1 cellular context compared by ENCODE assay signal in genomic region chr2:42124051-42124813, GRCh38.
TF ChIP-seq lines count a peak whose summit lies in the region.

No MANE protein-coding gene starts in this region.

TF ChIP-seq in HepG2, 621 proteins besides CTCF, POLR2A, EP300 and RAD21 (continued from another document and continues in another):
- no peak for TF ChIP-seq ZBTB49 (CRISPR knock-in tag; IDR thresholded peaks at IDR 0.05; ENCODE audit: borderline replicate concordance)
- TF ChIP-seq FOXP4 (CRISPR knock-in tag; IDR thresholded peaks at IDR 0.05): peak; percentile 80
- TF ChIP-seq DDIT3 (CRISPR knock-in tag; IDR thresholded peaks at IDR 0.05): no peak
- 0 out of 2 replicates have a peak, but pooled peaks have one; percentile 22 for TF ChIP-seq GATAD2A (CRISPR knock-in tag; IDR thresholded peaks at IDR 0.05)
- no peak for TF ChIP-seq SP5 (CRISPR knock-in tag; IDR thresholded peaks at IDR 0.05; ENCODE audit: borderline replicate concordance, low read depth)
- peak; percentile 53; the same call in 1 of the 2 replicates for TF ChIP-seq IRF2 (CRISPR knock-in tag; IDR thresholded peaks at IDR 0.05)
- no peak for TF ChIP-seq ZNF777 (CRISPR knock-in tag; IDR thresholded peaks at IDR 0.05)
- TF ChIP-seq ZNF280B (CRISPR knock-in tag; IDR thresholded peaks at IDR 0.05; ENCODE audit: borderline replicate concordance): no peak
- TF ChIP-seq RXRB (CRISPR knock-in tag; IDR thresholded peaks at IDR 0.05; ENCODE audit: borderline replicate concordance): peak; percentile 74; the same call in 1 of the 2 replicates
- no peak for TF ChIP-seq PBX2 (CRISPR knock-in tag; IDR thresholded peaks at IDR 0.05)
- no peak for TF ChIP-seq USF2 (IDR thresholded peaks at IDR 0.05; ENCODE audit: low read depth, low read length)
- TF ChIP-seq USF2 (CRISPR knock-in tag; IDR thresholded peaks at IDR 0.05; ENCODE audit: borderline replicate concordance): no peak
- peak; percentile 99 for TF ChIP-seq MED1 (CRISPR knock-in tag; IDR thresholded peaks at IDR 0.05)
- no peak for TF ChIP-seq ZNF891 (CRISPR knock-in tag; IDR thresholded peaks at IDR 0.05)
- TF ChIP-seq ZFP90 (CRISPR knock-in tag; IDR thresholded peaks at IDR 0.05; ENCODE audit: borderline replicate concordance): no peak
- no peak for TF ChIP-seq NONO (IDR thresholded peaks at IDR 0.05)
- no peak for TF ChIP-seq NONO (CRISPR knock-in tag; conservative IDR thresholded peaks at IDR 0.05)
- TF ChIP-seq AHDC1 (CRISPR knock-in tag; IDR thresholded peaks at IDR 0.05; ENCODE audit: borderline replicate concordance): no peak; the same call in 1 of the 2 replicates
- TF ChIP-seq ZNF382 (CRISPR knock-in tag; IDR thresholded peaks at IDR 0.05; ENCODE audit: borderline replicate concordance): no peak
- no peak for TF ChIP-seq MED13 (CRISPR knock-in tag; IDR thresholded peaks at IDR 0.05)
- TF ChIP-seq SNAI1 (CRISPR knock-in tag; IDR thresholded peaks at IDR 0.05; ENCODE audit: borderline replicate concordance): no peak
- TF ChIP-seq ZNF629 (CRISPR knock-in tag; conservative IDR thresholded peaks at IDR 0.05): peak; percentile 51; the same call in 1 of the 2 replicates
- peak; percentile 50; the same call in 1 of the 2 replicates for TF ChIP-seq RCOR2 (CRISPR knock-in tag; IDR thresholded peaks at IDR 0.05)
- peak; percentile 77; the same call in 1 of the 2 replicates for TF ChIP-seq ATF1 (CRISPR knock-in tag; IDR thresholded peaks at IDR 0.05)
- no peak for TF ChIP-seq NR2F2 (IDR thresholded peaks at IDR 0.05; ENCODE audit: borderline replicate concordance, low read depth)
- 0 out of 2 replicates have a peak, but pooled peaks have one; percentile 5 for TF ChIP-seq DMAP1 (CRISPR knock-in tag; IDR thresholded peaks at IDR 0.05)
- no peak for TF ChIP-seq ARID2 (CRISPR knock-in tag; IDR thresholded peaks at IDR 0.05; ENCODE audit: borderline replicate concordance)
- no peak; the same call in 1 of the 2 replicates for TF ChIP-seq FOXO1 (CRISPR knock-in tag; IDR thresholded peaks at IDR 0.05)
- no peak for TF ChIP-seq ZNF431 (CRISPR knock-in tag; IDR thresholded peaks at IDR 0.05; ENCODE audit: borderline replicate concordance, low read depth)
- TF ChIP-seq ZMAT3 (CRISPR knock-in tag; conservative IDR thresholded peaks at IDR 0.05): no peak
- TF ChIP-seq HDAC1 (CRISPR knock-in tag; IDR thresholded peaks at IDR 0.05): 0 out of 2 replicates have a peak, but pooled peaks have one; percentile 7
- peak; percentile 69 for TF ChIP-seq SAP130 (CRISPR knock-in tag; IDR thresholded peaks at IDR 0.05; ENCODE audit: low read depth)
- TF ChIP-seq MIXL1 (CRISPR knock-in tag; IDR thresholded peaks at IDR 0.05): no peak
- no peak for TF ChIP-seq SUZ12 (IDR thresholded peaks at IDR 0.05; ENCODE audit: low read depth, low read length)
- TF ChIP-seq NR2F6 (IDR thresholded peaks at IDR 0.05): peak; percentile 26; the same call in 1 of the 2 replicates
- peak; percentile 73 for TF ChIP-seq NR2F6 (CRISPR knock-in tag; IDR thresholded peaks at IDR 0.05)
- peak; percentile 22; the same call in 1 of the 2 replicates for TF ChIP-seq HMG20A (CRISPR knock-in tag; IDR thresholded peaks at IDR 0.05; ENCODE audit: borderline replicate concordance)
- TF ChIP-seq ZNF281 (CRISPR knock-in tag; IDR thresholded peaks at IDR 0.05; ENCODE audit: borderline replicate concordance): no peak
- TF ChIP-seq ZNF33B (CRISPR knock-in tag; IDR thresholded peaks at IDR 0.05): no peak
- TF ChIP-seq U2AF2 (IDR thresholded peaks at IDR 0.05; ENCODE audit: low read depth, low read length): no peak
- no peak for TF ChIP-seq E2F2 (CRISPR knock-in tag; IDR thresholded peaks at IDR 0.05; ENCODE audit: borderline replicate concordance)
- TF ChIP-seq CREB1 (IDR thresholded peaks at IDR 0.05): peak; percentile 68
- peak; percentile 89 for TF ChIP-seq CREB1 (CRISPR knock-in tag; IDR thresholded peaks at IDR 0.05)
- TF ChIP-seq ZNF879 (CRISPR knock-in tag; IDR thresholded peaks at IDR 0.05): no peak
